1 cellular context compared by ENCODE assay signal in genomic region chr19:55539082-55539715, GRCh38.
TF ChIP-seq lines count a peak whose summit lies in the region.

No MANE protein-coding gene starts in this region.

TF ChIP-seq in HepG2, 621 proteins besides CTCF, POLR2A, EP300 and RAD21:
- TF ChIP-seq AGO2 (optimal IDR thresholded peaks at IDR 0.05; ENCODE audit: low read depth, low read length) (peak; percentile 38), REST (IDR thresholded peaks at IDR 0.05; ENCODE audit: borderline replicate concordance in 1 of 2, low read depth in 1 of 2, low read length in 2 of 2) (no peak), ZNF850 (CRISPR knock-in tag; conservative IDR thresholded peaks at IDR 0.05) (no peak), MAFG (CRISPR knock-in tag; IDR thresholded peaks at IDR 0.05) (no peak), MTF2 (CRISPR knock-in tag; IDR thresholded peaks at IDR 0.05; ENCODE audit: borderline replicate concordance) (no peak), KDM3A (CRISPR knock-in tag; IDR thresholded peaks at IDR 0.05; ENCODE audit: low read depth) (no peak), ZNF296 (CRISPR knock-in tag; conservative IDR thresholded peaks at IDR 0.05) (no peak), ZNF281 (CRISPR knock-in tag; IDR thresholded peaks at IDR 0.05; ENCODE audit: borderline replicate concordance) (no peak), GTF3A (CRISPR knock-in tag; conservative IDR thresholded peaks at IDR 0.05) (no peak)
